Comparison of ENCODE assay signal across 2 cellular contexts in the genomic region with DNA sequence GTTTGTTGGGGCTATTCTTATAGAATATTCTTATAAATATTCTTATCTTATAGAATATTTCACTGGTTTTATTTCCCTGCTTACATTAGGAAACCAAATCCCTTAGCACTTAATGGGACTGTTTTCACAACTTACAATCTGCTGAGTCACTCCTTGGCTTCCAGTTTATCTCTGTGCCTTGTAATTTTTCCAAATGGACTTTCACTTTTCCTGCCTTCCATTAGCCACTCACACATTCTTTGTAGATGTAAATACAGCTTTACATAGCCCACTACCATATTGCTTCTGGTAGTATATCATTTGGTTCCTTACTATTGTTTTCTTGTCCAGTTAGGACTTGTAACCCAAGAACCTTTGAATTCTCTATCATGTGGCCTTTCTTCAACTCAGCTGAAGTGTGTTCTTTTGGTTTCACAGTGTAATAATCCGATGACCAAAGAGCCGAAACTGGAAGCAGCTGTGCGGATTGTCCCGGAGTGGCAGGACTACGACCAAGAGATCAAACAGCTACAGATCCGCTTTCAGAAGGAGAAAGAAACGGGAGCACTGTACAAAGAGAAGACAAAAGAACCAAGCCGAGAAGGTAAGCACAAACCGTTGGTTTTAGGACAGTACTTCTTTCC.
TF ChIP-seq lines count a peak whose summit lies in the region.

No MANE protein-coding gene starts in this region.

TF ChIP-seq in SK-N-SH, 30 proteins besides CTCF, POLR2A, EP300 and RAD21 (continued from another document):
- TF ChIP-seq, protein P1, sequence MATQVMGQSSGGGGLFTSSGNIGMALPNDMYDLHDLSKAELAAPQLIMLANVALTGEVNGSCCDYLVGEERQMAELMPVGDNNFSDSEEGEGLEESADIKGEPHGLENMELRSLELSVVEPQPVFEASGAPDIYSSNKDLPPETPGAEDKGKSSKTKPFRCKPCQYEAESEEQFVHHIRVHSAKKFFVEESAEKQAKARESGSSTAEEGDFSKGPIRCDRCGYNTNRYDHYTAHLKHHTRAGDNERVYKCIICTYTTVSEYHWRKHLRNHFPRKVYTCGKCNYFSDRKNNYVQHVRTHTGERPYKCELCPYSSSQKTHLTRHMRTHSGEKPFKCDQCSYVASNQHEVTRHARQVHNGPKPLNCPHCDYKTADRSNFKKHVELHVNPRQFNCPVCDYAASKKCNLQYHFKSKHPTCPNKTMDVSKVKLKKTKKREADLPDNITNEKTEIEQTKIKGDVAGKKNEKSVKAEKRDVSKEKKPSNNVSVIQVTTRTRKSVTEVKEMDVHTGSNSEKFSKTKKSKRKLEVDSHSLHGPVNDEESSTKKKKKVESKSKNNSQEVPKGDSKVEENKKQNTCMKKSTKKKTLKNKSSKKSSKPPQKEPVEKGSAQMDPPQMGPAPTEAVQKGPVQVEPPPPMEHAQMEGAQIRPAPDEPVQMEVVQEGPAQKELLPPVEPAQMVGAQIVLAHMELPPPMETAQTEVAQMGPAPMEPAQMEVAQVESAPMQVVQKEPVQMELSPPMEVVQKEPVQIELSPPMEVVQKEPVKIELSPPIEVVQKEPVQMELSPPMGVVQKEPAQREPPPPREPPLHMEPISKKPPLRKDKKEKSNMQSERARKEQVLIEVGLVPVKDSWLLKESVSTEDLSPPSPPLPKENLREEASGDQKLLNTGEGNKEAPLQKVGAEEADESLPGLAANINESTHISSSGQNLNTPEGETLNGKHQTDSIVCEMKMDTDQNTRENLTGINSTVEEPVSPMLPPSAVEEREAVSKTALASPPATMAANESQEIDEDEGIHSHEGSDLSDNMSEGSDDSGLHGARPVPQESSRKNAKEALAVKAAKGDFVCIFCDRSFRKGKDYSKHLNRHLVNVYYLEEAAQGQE (IDR thresholded peaks at IDR 0.05; ENCODE audit: low read depth, low read length) = no peak
- TF ChIP-seq NFIC (IDR thresholded peaks at IDR 0.05; ENCODE audit: borderline replicate concordance) (no peak), TCF12 (IDR thresholded peaks at IDR 0.05) (no peak), JUND (IDR thresholded peaks at IDR 0.05) (no peak)

TF ChIP-seq in SK-N-SH treated with all-trans-retinoic acid at 6 μM for 48 hours, 23 proteins besides CTCF, POLR2A, EP300 and RAD21 (continued from another document):
- TF ChIP-seq, protein P2, sequence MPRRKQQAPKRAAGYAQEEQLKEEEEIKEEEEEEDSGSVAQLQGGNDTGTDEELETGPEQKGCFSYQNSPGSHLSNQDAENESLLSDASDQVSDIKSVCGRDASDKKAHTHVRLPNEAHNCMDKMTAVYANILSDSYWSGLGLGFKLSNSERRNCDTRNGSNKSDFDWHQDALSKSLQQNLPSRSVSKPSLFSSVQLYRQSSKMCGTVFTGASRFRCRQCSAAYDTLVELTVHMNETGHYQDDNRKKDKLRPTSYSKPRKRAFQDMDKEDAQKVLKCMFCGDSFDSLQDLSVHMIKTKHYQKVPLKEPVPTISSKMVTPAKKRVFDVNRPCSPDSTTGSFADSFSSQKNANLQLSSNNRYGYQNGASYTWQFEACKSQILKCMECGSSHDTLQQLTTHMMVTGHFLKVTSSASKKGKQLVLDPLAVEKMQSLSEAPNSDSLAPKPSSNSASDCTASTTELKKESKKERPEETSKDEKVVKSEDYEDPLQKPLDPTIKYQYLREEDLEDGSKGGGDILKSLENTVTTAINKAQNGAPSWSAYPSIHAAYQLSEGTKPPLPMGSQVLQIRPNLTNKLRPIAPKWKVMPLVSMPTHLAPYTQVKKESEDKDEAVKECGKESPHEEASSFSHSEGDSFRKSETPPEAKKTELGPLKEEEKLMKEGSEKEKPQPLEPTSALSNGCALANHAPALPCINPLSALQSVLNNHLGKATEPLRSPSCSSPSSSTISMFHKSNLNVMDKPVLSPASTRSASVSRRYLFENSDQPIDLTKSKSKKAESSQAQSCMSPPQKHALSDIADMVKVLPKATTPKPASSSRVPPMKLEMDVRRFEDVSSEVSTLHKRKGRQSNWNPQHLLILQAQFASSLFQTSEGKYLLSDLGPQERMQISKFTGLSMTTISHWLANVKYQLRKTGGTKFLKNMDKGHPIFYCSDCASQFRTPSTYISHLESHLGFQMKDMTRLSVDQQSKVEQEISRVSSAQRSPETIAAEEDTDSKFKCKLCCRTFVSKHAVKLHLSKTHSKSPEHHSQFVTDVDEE (CRISPR knock-in tag; IDR thresholded peaks at IDR 0.05) = no peak
- TF ChIP-seq ZFP30 (CRISPR knock-in tag; IDR thresholded peaks at IDR 0.05) = no peak
- no peak for TF ChIP-seq TOX (CRISPR knock-in tag; IDR thresholded peaks at IDR 0.05; ENCODE audit: borderline replicate concordance)
- no peak for TF ChIP-seq TCF4 (CRISPR knock-in tag; IDR thresholded peaks at IDR 0.05; ENCODE audit: borderline replicate concordance)
- TF ChIP-seq, protein P3, sequence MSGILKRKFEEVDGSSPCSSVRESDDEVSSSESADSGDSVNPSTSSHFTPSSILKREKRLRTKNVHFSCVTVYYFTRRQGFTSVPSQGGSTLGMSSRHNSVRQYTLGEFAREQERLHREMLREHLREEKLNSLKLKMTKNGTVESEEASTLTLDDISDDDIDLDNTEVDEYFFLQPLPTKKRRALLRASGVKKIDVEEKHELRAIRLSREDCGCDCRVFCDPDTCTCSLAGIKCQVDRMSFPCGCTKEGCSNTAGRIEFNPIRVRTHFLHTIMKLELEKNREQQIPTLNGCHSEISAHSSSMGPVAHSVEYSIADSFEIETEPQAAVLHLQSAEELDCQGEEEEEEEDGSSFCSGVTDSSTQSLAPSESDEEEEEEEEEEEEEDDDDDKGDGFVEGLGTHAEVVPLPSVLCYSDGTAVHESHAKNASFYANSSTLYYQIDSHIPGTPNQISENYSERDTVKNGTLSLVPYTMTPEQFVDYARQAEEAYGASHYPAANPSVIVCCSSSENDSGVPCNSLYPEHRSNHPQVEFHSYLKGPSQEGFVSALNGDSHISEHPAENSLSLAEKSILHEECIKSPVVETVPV (CRISPR knock-in tag; IDR thresholded peaks at IDR 0.05) = no peak
- no peak for TF ChIP-seq ZNF8 (CRISPR knock-in tag; IDR thresholded peaks at IDR 0.05)
- no peak for TF ChIP-seq BACH2 (CRISPR knock-in tag; IDR thresholded peaks at IDR 0.05; ENCODE audit: borderline replicate concordance)
- TF ChIP-seq, protein P4, sequence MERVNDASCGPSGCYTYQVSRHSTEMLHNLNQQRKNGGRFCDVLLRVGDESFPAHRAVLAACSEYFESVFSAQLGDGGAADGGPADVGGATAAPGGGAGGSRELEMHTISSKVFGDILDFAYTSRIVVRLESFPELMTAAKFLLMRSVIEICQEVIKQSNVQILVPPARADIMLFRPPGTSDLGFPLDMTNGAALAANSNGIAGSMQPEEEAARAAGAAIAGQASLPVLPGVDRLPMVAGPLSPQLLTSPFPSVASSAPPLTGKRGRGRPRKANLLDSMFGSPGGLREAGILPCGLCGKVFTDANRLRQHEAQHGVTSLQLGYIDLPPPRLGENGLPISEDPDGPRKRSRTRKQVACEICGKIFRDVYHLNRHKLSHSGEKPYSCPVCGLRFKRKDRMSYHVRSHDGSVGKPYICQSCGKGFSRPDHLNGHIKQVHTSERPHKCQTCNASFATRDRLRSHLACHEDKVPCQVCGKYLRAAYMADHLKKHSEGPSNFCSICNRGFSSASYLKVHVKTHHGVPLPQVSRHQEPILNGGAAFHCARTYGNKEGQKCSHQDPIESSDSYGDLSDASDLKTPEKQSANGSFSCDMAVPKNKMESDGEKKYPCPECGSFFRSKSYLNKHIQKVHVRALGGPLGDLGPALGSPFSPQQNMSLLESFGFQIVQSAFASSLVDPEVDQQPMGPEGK (CRISPR knock-in tag; IDR thresholded peaks at IDR 0.05; ENCODE audit: borderline replicate concordance) = no peak
